In the genomic region with DNA sequence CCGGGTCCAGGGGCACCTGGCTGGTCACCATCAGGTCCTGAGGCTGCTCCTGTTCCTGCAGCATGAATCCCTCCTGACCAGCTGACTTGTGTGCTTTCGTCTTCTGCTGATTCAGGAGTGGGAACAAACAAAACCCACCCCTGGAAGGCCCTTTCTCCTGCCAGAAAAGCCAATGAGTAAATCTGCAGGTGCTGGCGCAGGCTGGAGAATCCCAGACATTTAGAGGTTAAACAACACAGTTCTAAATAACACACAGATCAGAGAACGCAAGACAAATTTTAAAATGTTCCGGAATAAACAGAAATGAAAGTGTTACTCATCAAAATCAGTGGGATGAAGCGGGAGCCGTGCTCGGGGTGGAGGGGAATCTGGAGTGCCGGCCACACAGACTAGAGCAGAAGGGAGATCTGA, we compare ENCODE assay signal across 13 cellular contexts.
DNase-seq lines count a peak whose midpoint lies in the region; ATAC-seq and TF ChIP-seq lines count a peak whose summit lies in the region.
"Had no signal": no experiment of that assay in that cellular context is flagged by ENCODE, and none has a peak within 500 bp of the region (broad histone marks: within the 10 kb centered on the region; RNA-seq: fewer than 3 reads in every experiment).

No MANE protein-coding gene starts in this region.

- no peaks in the 10 kb centered on the region for H3K27me3 ChIP-seq in ACC112 (ENCODE audit: insufficient read depth, low read length)
- H3K27me3 ChIP-seq in fibroblast of lung (ENCODE audit: control insufficient read depth, insufficient read depth, low read length) = no peaks in the 10 kb centered on the region
- no peaks in the 10 kb centered on the region for H3K27me3 ChIP-seq in ovary
- H3K27me3 ChIP-seq in HAP-1 (ENCODE audit: low read depth) = no peaks in the 10 kb centered on the region
- H3K27me3 ChIP-seq: BLaER1 treated with 17β-estradiol and CSF1 and Interleukin-3, amounts not matched to agents 10 nM and 100 nM; left lung had no signal

- POLR2A ChIA-PET in RWPE1 (lab: Yijun Ruan, JAX; ENCODE audit: low non-redundant PET) = interaction anchor here (0.5 kb wide), 1 partner anchor 303 kb away, joined by 3 read pairs; no protein-coding TSS in a partner anchor

- H3K4me1 ChIP-seq in ACC112 (ENCODE audit: control insufficient read depth, insufficient read depth, low read length, unreplicated experiment) (peaks cover 19% of the 10 kb centered on the region), fibroblast of lung (ENCODE audit: control insufficient read depth, extremely low read depth, insufficient read depth, low read length) (peaks cover 41% of the 10 kb centered on the region), ovary (ENCODE audit: insufficient read depth) (peaks cover 8% of the 10 kb centered on the region), HAP-1 (no peaks in the 10 kb centered on the region)

- H3K9ac ChIP-seq in fibroblast of lung (ENCODE audit: insufficient read depth, low read length) = peak overlapping the region; percentile 36
- H3K9ac ChIP-seq: BLaER1 treated with 17β-estradiol and CSF1 and Interleukin-3, amounts not matched to agents 10 nM and 100 nM had no signal

- no peaks in the 10 kb centered on the region for H4K20me1 ChIP-seq in fibroblast of lung (ENCODE audit: control insufficient read depth, extremely low read depth, insufficient read depth, low read length)

- H2AFZ ChIP-seq in ACC112 (ENCODE audit: low read length, unreplicated experiment) (no peak overlapping the region), fibroblast of lung (ENCODE audit: low read length) (no peak overlapping the region)

- 16 to 30% (median 21%) methylated on average over 9 of the region's 9 CpGs for WGBS in ovary, 3 donors

- TF ChIP-seq EP300 in ovary (IDR thresholded peaks at IDR 0.05) = no peak

- no peak for TF ChIP-seq CTCF in RWPE1 (conservative IDR thresholded peaks at IDR 0.05; ENCODE audit: low read depth)
- no peak for TF ChIP-seq CTCF in fibroblast of lung (conservative IDR thresholded peaks at IDR 0.05 in 1 of 2, IDR thresholded peaks at IDR 0.05 in 1 of 2; ENCODE audit: low read depth in 1 of 2, low read length in 2 of 2)
- TF ChIP-seq CTCF in ovary (IDR thresholded peaks at IDR 0.05) = no peak

- ATAC-seq in HG02759 (IDR thresholded peaks at IDR 0.05; ENCODE audit: unreplicated experiment) = no peak

- intact Hi-C loops in ovary (cut with DNase I) = loop anchor here in 1 of 4 donors (5.0 kb wide), 1 partner anchor 68 kb away; no protein-coding TSS in a partner anchor

- H3K36me3 ChIP-seq in ACC112 (ENCODE audit: insufficient read depth, low read length) (peaks cover 8% of the 10 kb centered on the region; the same call in 1 of the 2 replicates), fibroblast of lung (ENCODE audit: control insufficient read depth, insufficient read depth, low read length) (peaks cover 21% of the 10 kb centered on the region), ovary (no peaks in the 10 kb centered on the region), HAP-1 (replicated peaks) (no peaks in the 10 kb centered on the region)

- H3K4me3 ChIP-seq in ACC112 (ENCODE audit: low read depth, low read length) (peak overlapping the region; percentile 56), fibroblast of lung (replicated peaks in 1 of 4; ENCODE audit: control extremely low read depth in 1 of 4, insufficient read depth in 1 of 4, low read depth in 3 of 4, low read length in 4 of 4) (peak overlapping the region in 3 of 4 experiments; percentile 3 to 30 (median 10)), ovary (peak overlapping the region; percentile 23), HAP-1 (no peak overlapping the region)
- H3K4me3 ChIP-seq: BLaER1 treated with 17β-estradiol and CSF1 and Interleukin-3, amounts not matched to agents 10 nM and 100 nM; left lung had no signal

- CTCF ChIA-PET in RWPE1 (lab: Yijun Ruan, JAX) = no interaction called here

- H3K9me3 ChIP-seq in fibroblast of lung (ENCODE audit: control insufficient read depth, insufficient read depth, low read depth, low read length) = no peaks in the 10 kb centered on the region
- no peaks in the 10 kb centered on the region for H3K9me3 ChIP-seq in ovary
- no peaks in the 10 kb centered on the region for H3K9me3 ChIP-seq in HAP-1
- H3K9me3 ChIP-seq: left lung had no signal

- peak overlapping the region; percentile 46; the same call in 1 of the 2 replicates for H3K27ac ChIP-seq in ACC112 (ENCODE audit: low read depth, low read length)
- H3K27ac ChIP-seq in RWPE1 = peak overlapping the region; percentile 17
- H3K27ac ChIP-seq in fibroblast of lung (ENCODE audit: insufficient read depth, low read length) = peak overlapping the region; percentile 83
- H3K27ac ChIP-seq in ovary = peak overlapping the region; percentile 43 to 51

- TF ChIP-seq POLR2A in ovary (IDR thresholded peaks at IDR 0.05) = no peak

- peak overlapping the region; percentile 77 for H3K4me2 ChIP-seq in fibroblast of lung (ENCODE audit: extremely low read depth, insufficient read depth, low read length)
- H3K4me2 ChIP-seq: BLaER1 treated with 17β-estradiol and CSF1 and Interleukin-3, amounts not matched to agents 10 nM and 100 nM had no signal

- H3K79me2 ChIP-seq in ACC112 (ENCODE audit: control insufficient read depth, insufficient read depth, low read length, unreplicated experiment) (peaks cover 55% of the 10 kb centered on the region), fibroblast of lung (ENCODE audit: control insufficient read depth, insufficient read depth, low read length) (peaks cover 91% of the 10 kb centered on the region)

- DNase-seq in RWPE1 (ENCODE audit: low spot score) = no peak
- DNase-seq in fibroblast of lung (ENCODE audit: low read depth in 2 of 2) = peak; percentile 57 to 70
- no peak for DNase-seq in ovary
- DNase-seq in dedifferentiated amniotic fluid mesenchymal stem cell (ENCODE audit: extremely low spot score) = no peak
- no peak for DNase-seq in germinal center (ENCODE audit: low spot score)
- DNase-seq in HAP-1 (ENCODE audit: low spot score in 2 of 2) = no peak
- DNase-seq: activated CD8-positive, alpha-beta memory T cell treated with anti-CD3 and anti-CD28 coated beads for 24 hours; left lung; NCI-H2029; T-helper 2 cell had no signal

- in situ Hi-C loops in HAP-1 (cut with MboI; ENCODE audit: low sequenced_read_pairs) = no loop called here

Comparison
In these comparisons a context has a peak if more than half of its experiments do, and no peak if none do; other contexts are left out.
1. H3K27ac ChIP-seq: peak in every context shown above with its lines; median percentile 83 in fibroblast of lung; 47 in ovary; 46 in ACC112; 17 in RWPE1.
2. DNase-seq: peak in fibroblast of lung (2 of 2); none in RWPE1 (single experiment), ovary (0 of 5), dedifferentiated amniotic fluid mesenchymal stem cell (single experiment), germinal center (single experiment) and HAP-1 (0 of 2).